Comparison of ENCODE assay signal across 1 cellular context in the genomic region with DNA sequence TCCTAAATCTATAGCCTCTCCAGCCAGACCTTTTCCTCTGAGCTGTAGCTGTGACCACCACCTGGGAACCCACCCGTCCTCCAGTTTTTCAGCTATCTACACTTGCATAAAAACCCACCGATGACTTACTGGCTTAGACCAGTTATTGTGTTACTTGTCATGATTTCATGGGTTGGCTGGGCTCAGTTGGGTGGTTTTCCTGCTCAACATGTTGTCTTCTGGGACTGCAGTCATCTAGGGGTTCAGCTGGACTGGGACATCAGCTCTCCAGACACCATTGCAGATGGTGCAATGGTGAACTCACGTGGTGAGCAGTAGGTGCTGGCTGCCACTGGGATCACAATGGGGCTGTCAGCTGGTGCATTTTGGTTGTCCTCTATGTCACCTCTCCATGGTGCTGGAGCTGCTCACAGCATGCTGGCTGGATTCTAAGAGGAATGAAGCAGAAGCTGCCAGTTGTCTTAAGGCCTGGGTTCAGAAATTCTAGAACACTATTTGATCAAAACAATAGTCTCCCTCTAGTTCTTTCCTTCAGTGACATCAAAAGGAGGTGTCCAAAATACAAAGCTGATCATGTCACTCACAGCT.
TF ChIP-seq lines count a peak whose summit lies in the region.

No MANE protein-coding gene starts in this region.

TF ChIP-seq in A549, 52 proteins besides CTCF, POLR2A, EP300 and RAD21:
- TF ChIP-seq, protein P1, sequence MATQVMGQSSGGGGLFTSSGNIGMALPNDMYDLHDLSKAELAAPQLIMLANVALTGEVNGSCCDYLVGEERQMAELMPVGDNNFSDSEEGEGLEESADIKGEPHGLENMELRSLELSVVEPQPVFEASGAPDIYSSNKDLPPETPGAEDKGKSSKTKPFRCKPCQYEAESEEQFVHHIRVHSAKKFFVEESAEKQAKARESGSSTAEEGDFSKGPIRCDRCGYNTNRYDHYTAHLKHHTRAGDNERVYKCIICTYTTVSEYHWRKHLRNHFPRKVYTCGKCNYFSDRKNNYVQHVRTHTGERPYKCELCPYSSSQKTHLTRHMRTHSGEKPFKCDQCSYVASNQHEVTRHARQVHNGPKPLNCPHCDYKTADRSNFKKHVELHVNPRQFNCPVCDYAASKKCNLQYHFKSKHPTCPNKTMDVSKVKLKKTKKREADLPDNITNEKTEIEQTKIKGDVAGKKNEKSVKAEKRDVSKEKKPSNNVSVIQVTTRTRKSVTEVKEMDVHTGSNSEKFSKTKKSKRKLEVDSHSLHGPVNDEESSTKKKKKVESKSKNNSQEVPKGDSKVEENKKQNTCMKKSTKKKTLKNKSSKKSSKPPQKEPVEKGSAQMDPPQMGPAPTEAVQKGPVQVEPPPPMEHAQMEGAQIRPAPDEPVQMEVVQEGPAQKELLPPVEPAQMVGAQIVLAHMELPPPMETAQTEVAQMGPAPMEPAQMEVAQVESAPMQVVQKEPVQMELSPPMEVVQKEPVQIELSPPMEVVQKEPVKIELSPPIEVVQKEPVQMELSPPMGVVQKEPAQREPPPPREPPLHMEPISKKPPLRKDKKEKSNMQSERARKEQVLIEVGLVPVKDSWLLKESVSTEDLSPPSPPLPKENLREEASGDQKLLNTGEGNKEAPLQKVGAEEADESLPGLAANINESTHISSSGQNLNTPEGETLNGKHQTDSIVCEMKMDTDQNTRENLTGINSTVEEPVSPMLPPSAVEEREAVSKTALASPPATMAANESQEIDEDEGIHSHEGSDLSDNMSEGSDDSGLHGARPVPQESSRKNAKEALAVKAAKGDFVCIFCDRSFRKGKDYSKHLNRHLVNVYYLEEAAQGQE (IDR thresholded peaks at IDR 0.05): peak; percentile 27; the same call in 1 of the 2 replicates
- no peak for TF ChIP-seq ZFP36 (IDR thresholded peaks at IDR 0.05; ENCODE audit: borderline replicate concordance, partially characterized antibody)
TF ChIP-seq in A549: peak in this region for 1.
